Comparison of ENCODE assay signal across 8 cellular contexts in the genomic region with DNA sequence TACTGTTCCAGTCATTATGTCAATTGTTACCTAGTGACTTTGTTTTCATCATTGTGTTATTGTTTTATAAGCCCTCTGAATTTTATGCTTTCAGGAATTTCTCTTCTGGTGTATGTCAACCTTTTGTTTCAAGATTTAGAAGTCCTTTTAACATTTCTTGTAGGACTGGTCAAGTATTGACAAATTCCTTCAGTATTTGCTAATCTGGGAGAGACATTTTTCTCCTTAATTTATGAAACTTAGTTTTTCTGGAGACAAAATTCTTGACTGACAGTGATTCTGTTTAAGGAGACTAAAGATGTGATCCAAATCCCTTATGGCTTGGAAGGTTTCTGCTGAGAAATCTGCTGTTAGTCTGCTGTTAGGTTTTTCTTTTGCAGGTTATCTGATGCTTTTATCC.
"Had no signal": no experiment of that assay in that cellular context is flagged by ENCODE, and none has a peak within 500 bp of the region (broad histone marks: within the 10 kb centered on the region; RNA-seq: fewer than 3 reads in every experiment).

No MANE protein-coding gene starts in this region.

- FAIRE-seq: HTR-8/SVneo, K562 had no signal

- ATAC-seq: K562 had no signal

- H3K4me1 Mint-ChIP-seq: IgD-negative memory B cell had no signal

- H3K9ac ChIP-seq: KMS-11 had no signal

- H3K27me3 Mint-ChIP-seq: IgD-negative memory B cell had no signal

- DNase-seq: IMR-90, KBM-7, KG1 had no signal

- H3K27ac ChIP-seq: HL-60, KMS-11 had no signal

- H3K27ac Mint-ChIP-seq: IgD-negative memory B cell had no signal

- H3K4me2 ChIP-seq: KMS-11 had no signal

- H3K4me3 ChIP-seq: K562 had no signal
